ENCODE assay signal across 1 cellular context in the genomic region with DNA sequence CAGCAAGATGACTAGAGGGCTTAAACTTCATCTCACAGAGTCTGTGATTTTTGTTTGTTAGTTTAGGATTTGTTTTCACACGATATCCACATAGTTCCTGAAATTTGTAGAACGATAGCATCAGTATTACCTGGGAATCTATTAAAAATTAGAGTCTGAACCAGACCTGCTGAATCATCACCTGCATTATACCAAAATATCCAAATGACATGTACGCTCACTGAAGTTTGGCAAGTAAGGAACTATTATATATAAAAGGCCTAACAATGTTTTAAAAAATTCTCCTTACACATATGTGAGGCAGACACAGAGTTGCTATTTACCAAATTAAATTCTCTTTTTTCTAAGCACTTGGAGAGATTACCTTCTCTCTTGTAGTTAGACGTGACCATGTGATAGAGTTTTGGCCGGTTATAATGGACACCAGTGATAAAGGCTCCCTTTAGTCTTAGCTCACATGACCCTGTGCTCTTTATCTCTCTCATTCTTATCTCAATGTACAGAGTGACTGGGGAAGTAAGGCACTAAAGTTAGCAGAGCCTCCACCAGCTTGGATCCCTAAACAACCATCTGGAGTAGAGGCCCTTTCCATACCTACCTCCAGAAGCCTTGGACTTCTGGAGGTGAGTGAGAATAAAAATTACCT.
TF ChIP-seq lines count a peak whose summit lies in the region.

No MANE protein-coding gene starts in this region.

TF ChIP-seq in K562, 482 proteins besides CTCF, POLR2A, EP300 and RAD21 (continued from another document and continues in another):
- TF ChIP-seq AFF1 (IDR thresholded peaks at IDR 0.05; ENCODE audit: low read depth in 1 of 2, partially characterized antibody in 2 of 2) (peak; percentile 58 to 75), ZNF165 (CRISPR knock-in tag; IDR thresholded peaks at IDR 0.05; ENCODE audit: borderline replicate concordance) (no peak), IFI16 (CRISPR knock-in tag; IDR thresholded peaks at IDR 0.05) (no peak), VEZF1 (CRISPR knock-in tag; IDR thresholded peaks at IDR 0.05) (peak; percentile 33; the same call in 1 of the 2 replicates), NFIX (CRISPR knock-in tag; IDR thresholded peaks at IDR 0.05; ENCODE audit: low read depth) (no peak), EZH2 (IDR thresholded peaks at IDR 0.05; ENCODE audit: borderline replicate concordance, low read depth, low read length) (no peak), ZEB2 (IDR thresholded peaks at IDR 0.05) (no peak), ARID4B (CRISPR knock-in tag; IDR thresholded peaks at IDR 0.05) (no peak), ZBTB9 (CRISPR knock-in tag; IDR thresholded peaks at IDR 0.05) (no peak), SMAD3 (CRISPR knock-in tag; conservative IDR thresholded peaks at IDR 0.05) (peak; percentile 59), MYBL2 (IDR thresholded peaks at IDR 0.05; ENCODE audit: low read depth) (peak; percentile 51; the same call in 1 of the 2 replicates), MYBL2 (CRISPR knock-in tag; IDR thresholded peaks at IDR 0.05; ENCODE audit: borderline replicate concordance) (no peak), KAT2B (IDR thresholded peaks at IDR 0.05; ENCODE audit: low read depth, low read length) (no peak), ATF2 (CRISPR knock-in tag; IDR thresholded peaks at IDR 0.05) (no peak), CSDE1 (IDR thresholded peaks at IDR 0.05) (no peak), ZNF668 (CRISPR knock-in tag; IDR thresholded peaks at IDR 0.05) (no peak), FOXK2 (conservative IDR thresholded peaks at IDR 0.05 in 1 of 2, IDR thresholded peaks at IDR 0.05 in 1 of 2; ENCODE audit: low read depth in 2 of 2) (peak; percentile 19 to 60; a peak in 1 of 4 replicates), ZNF174 (CRISPR knock-in tag; IDR thresholded peaks at IDR 0.05) (0 out of 2 replicates have a peak, but pooled peaks have one; percentile 6), ETV5 (CRISPR knock-in tag; IDR thresholded peaks at IDR 0.05; ENCODE audit: low read depth) (no peak), ZC3H4 (CRISPR knock-in tag; IDR thresholded peaks at IDR 0.05; ENCODE audit: borderline replicate concordance) (no peak), ETS2 (tag; IDR thresholded peaks at IDR 0.05; ENCODE audit: borderline replicate concordance, poor library complexity, severe bottlenecking) (no peak), TEAD1 (CRISPR knock-in tag; IDR thresholded peaks at IDR 0.05) (peak in 1 of 2 experiments; percentile 71; a peak in 1 of 4 replicates), GABPB1 (CRISPR knock-in tag; IDR thresholded peaks at IDR 0.05) (no peak), ZFP36 (IDR thresholded peaks at IDR 0.05; ENCODE audit: low read depth, low read length, partially characterized antibody) (no peak), MNT (conservative IDR thresholded peaks at IDR 0.05) (0 out of 4 replicates have a peak, but pooled peaks have one; percentile 17 to 40), PHF20 (IDR thresholded peaks at IDR 0.05; ENCODE audit: partially characterized antibody) (no peak), PHB2 (IDR thresholded peaks at IDR 0.05; ENCODE audit: low read depth) (peak; percentile 63), KDM1A (IDR thresholded peaks at IDR 0.05) (0 out of 4 replicates have a peak, but pooled peaks of 1 of the 2 experiments have one; percentile 42), MYC (IDR thresholded peaks at IDR 0.05; ENCODE audit: low read depth, low read length) (peak; percentile 58), MYC (CRISPR knock-in tag; IDR thresholded peaks at IDR 0.05; ENCODE audit: borderline replicate concordance, low read depth) (no peak), ZFP1 (CRISPR knock-in tag; IDR thresholded peaks at IDR 0.05) (no peak), KLF16 (IDR thresholded peaks at IDR 0.05) (peak; percentile 80), GTF2E2 (tag; IDR thresholded peaks at IDR 0.05) (0 out of 2 replicates have a peak, but pooled peaks have one; percentile 11), SMARCE1 (IDR thresholded peaks at IDR 0.05) (peak; percentile 83), ETV1 (tag; conservative IDR thresholded peaks at IDR 0.05; ENCODE audit: low read depth) (no peak; the same call in 1 of the 2 replicates), L3MBTL2 (IDR thresholded peaks at IDR 0.05) (peak; percentile 73), MAFG (tag; conservative IDR thresholded peaks at IDR 0.05) (peak; percentile 66), ESRRB (CRISPR knock-in tag; IDR thresholded peaks at IDR 0.05; ENCODE audit: borderline replicate concordance) (no peak), ARHGAP35 (IDR thresholded peaks at IDR 0.05; ENCODE audit: partially characterized antibody) (no peak)
- TF ChIP-seq, protein P1, sequence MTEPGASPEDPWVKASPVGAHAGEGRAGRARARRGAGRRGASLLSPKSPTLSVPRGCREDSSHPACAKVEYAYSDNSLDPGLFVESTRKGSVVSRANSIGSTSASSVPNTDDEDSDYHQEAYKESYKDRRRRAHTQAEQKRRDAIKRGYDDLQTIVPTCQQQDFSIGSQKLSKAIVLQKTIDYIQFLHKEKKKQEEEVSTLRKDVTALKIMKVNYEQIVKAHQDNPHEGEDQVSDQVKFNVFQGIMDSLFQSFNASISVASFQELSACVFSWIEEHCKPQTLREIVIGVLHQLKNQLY (CRISPR knock-in tag; conservative IDR thresholded peaks at IDR 0.05): no peak
- TF ChIP-seq, protein P2, sequence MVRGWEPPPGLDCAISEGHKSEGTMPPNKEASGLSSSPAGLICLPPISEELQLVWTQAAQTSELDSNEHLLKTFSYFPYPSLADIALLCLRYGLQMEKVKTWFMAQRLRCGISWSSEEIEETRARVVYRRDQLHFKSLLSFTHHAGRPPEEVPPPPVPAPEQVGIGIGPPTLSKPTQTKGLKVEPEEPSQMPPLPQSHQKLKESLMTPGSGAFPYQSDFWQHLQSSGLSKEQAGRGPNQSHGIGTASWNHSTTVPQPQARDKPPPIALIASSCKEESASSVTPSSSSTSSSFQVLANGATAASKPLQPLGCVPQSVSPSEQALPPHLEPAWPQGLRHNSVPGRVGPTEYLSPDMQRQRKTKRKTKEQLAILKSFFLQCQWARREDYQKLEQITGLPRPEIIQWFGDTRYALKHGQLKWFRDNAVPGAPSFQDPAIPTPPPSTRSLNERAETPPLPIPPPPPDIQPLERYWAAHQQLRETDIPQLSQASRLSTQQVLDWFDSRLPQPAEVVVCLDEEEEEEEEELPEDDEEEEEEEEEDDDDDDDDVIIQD (CRISPR knock-in tag; IDR thresholded peaks at IDR 0.05): no peak
- TF ChIP-seq, protein P3, sequence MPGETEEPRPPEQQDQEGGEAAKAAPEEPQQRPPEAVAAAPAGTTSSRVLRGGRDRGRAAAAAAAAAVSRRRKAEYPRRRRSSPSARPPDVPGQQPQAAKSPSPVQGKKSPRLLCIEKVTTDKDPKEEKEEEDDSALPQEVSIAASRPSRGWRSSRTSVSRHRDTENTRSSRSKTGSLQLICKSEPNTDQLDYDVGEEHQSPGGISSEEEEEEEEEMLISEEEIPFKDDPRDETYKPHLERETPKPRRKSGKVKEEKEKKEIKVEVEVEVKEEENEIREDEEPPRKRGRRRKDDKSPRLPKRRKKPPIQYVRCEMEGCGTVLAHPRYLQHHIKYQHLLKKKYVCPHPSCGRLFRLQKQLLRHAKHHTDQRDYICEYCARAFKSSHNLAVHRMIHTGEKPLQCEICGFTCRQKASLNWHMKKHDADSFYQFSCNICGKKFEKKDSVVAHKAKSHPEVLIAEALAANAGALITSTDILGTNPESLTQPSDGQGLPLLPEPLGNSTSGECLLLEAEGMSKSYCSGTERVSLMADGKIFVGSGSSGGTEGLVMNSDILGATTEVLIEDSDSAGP (CRISPR knock-in tag; IDR thresholded peaks at IDR 0.05): no peak
